Comparison of ENCODE assay signal across 23 cellular contexts in genomic region chr7:40621592-40621998, GRCh38.
"Had no signal": no experiment of that assay in that cellular context is flagged by ENCODE, and none has a peak within 500 bp of the region (broad histone marks: within the 10 kb centered on the region; RNA-seq: fewer than 3 reads in every experiment).

No MANE protein-coding gene starts in this region.

- H3K4me1 ChIP-seq: esophagus muscularis mucosa, gastroesophageal sphincter, left ventricle myocardium inferior, lower lobe of right lung, psoas muscle had no signal

- H3K36me3 Mint-ChIP-seq: immature natural killer cell; memory B cell; natural killer cell treated with Interleukin-12 subunit alpha and Interleukin-12 subunit beta and Interleukin-15 and Interleukin-18, amount 100 ng/mL, for 72 hours had no signal

- H3K4me3 ChIP-seq: esophagus muscularis mucosa, gastroesophageal sphincter, left ventricle myocardium inferior, lower lobe of right lung, psoas muscle, stomach, thoracic aorta, transverse colon had no signal

- H3K4me1 Mint-ChIP-seq: immature natural killer cell, memory B cell had no signal

- H3K27ac ChIP-seq: epithelial cell of prostate, esophagus muscularis mucosa, gastroesophageal sphincter, left ventricle myocardium inferior, lower lobe of right lung, neutrophil, psoas muscle, stomach, thoracic aorta, transverse colon had no signal

- H3K9me3 ChIP-seq: esophagus muscularis mucosa, gastroesophageal sphincter, left ventricle myocardium inferior, lower lobe of right lung, neutrophil, psoas muscle, stomach, thoracic aorta, transverse colon had no signal

- DNase-seq: effector memory CD8-positive, alpha-beta T cell; foreskin fibroblast; immature natural killer cell; kidney; left cardiac atrium; left ventricle myocardium inferior; lower lobe of right lung; midbrain; psoas muscle; retina; stimulated activated naive CD4-positive, alpha-beta T cell; stomach; substantia nigra; transverse colon had no signal

- H3K36me3 ChIP-seq: esophagus muscularis mucosa, gastroesophageal sphincter, left ventricle myocardium inferior, lower lobe of right lung, neutrophil, stomach, thoracic aorta, transverse colon had no signal

- H3K9me3 Mint-ChIP-seq: dendritic cell treated with granulocyte-macrophage colony-stimulating factor and Interleukin-4, amounts not matched to agents 40 ng/mL and 50 ng/mL, for 4 days; memory B cell had no signal

- H3K27me3 Mint-ChIP-seq: dendritic cell treated with granulocyte-macrophage colony-stimulating factor and Interleukin-4, amounts not matched to agents 40 ng/mL and 50 ng/mL, for 4 days; effector memory CD8-positive, alpha-beta T cell had no signal

- H3K27me3 ChIP-seq: esophagus muscularis mucosa, gastroesophageal sphincter, neutrophil, stomach, transverse colon had no signal

- H3K4me3 Mint-ChIP-seq: dendritic cell treated with granulocyte-macrophage colony-stimulating factor and Interleukin-4, amounts not matched to agents 40 ng/mL and 50 ng/mL, for 4 days; effector memory CD8-positive, alpha-beta T cell; immature natural killer cell; memory B cell; natural killer cell treated with Interleukin-12 subunit alpha and Interleukin-12 subunit beta and Interleukin-15 and Interleukin-18, amount 100 ng/mL, for 72 hours had no signal

- FAIRE-seq: colon, kidney had no signal

- H3K27ac Mint-ChIP-seq: dendritic cell treated with granulocyte-macrophage colony-stimulating factor and Interleukin-4, amounts not matched to agents 40 ng/mL and 50 ng/mL, for 4 days; effector memory CD8-positive, alpha-beta T cell; immature natural killer cell; memory B cell; natural killer cell treated with Interleukin-12 subunit alpha and Interleukin-12 subunit beta and Interleukin-15 and Interleukin-18, amount 100 ng/mL, for 72 hours had no signal
